ENCODE assay signal across 34 cellular contexts in genomic region chr1:98288494-98288893, GRCh38.
"Had no signal": no experiment of that assay in that cellular context is flagged by ENCODE, and none has a peak within 500 bp of the region (broad histone marks: within the 10 kb centered on the region; RNA-seq: fewer than 3 reads in every experiment).

No MANE protein-coding gene starts in this region.

- H3K9me3 Mint-ChIP-seq: activated T-cell treated with anti-CD3 and anti-CD28 coated beads, Interleukin-2, amount 50 U/mL, for 72 hours; neural crest cell; stimulated activated memory B cell treated with anti-CD40 and anti-IgM and Interleukin-4, amounts not matched to agents 10 μg/mL and 1 μg/mL and 100 μg/mL, for 72 hours; stimulated activated naive CD8-positive, alpha-beta T cell treated with anti-CD3 and anti-CD28 coated beads, Interleukin-15, amount 100 ng/mL, for 72 hours; WTC11 had no signal

- H3K4me3 Mint-ChIP-seq: activated CD8-positive, alpha-beta memory T cell treated with anti-CD3 and anti-CD28 coated beads, Interleukin-2, amount 10 ng/mL, durations not matched to agents 7 days and 5 days; activated CD8-positive, alpha-beta T cell treated with anti-CD3 and anti-CD28 coated beads, Interleukin-2, amount 10 ng/mL, durations not matched to agents 7 days and 5 days; activated T-cell treated with anti-CD3 and anti-CD28 coated beads, Interleukin-2, amount 50 U/mL, for 72 hours; mesothelial cell of epicardium; naive thymus-derived CD4-positive, alpha-beta T cell; neural crest cell; stimulated activated memory B cell treated with anti-CD40 and anti-IgM and Interleukin-4, amounts not matched to agents 10 μg/mL and 1 μg/mL and 100 μg/mL, for 72 hours; stimulated activated naive CD8-positive, alpha-beta T cell treated with anti-CD3 and anti-CD28 coated beads, Interleukin-15, amount 100 ng/mL, for 72 hours; WTC11 had no signal

- H3K36me3 Mint-ChIP-seq: activated CD8-positive, alpha-beta memory T cell treated with anti-CD3 and anti-CD28 coated beads, Interleukin-2, amount 10 ng/mL, durations not matched to agents 7 days and 5 days; activated naive CD4-positive, alpha-beta T cell treated with anti-CD3 and anti-CD28 coated beads, Interleukin-2, amount 50 U/mL, for 72 hours; mesothelial cell of epicardium; naive thymus-derived CD4-positive, alpha-beta T cell; stimulated activated memory B cell treated with anti-CD40 and anti-IgM and Interleukin-4, amounts not matched to agents 10 μg/mL and 1 μg/mL and 100 μg/mL, for 72 hours; WTC11 had no signal

- H3K4me1 ChIP-seq: breast epithelium, esophagus muscularis mucosa, foreskin keratinocyte, pancreas, prostate gland, sigmoid colon, thyroid gland, upper lobe of left lung, vagina had no signal

- H3K36me3 ChIP-seq: breast epithelium, esophagus muscularis mucosa, heart right ventricle, pancreas, prostate gland, sigmoid colon, thyroid gland, upper lobe of left lung, vagina had no signal

- ATAC-seq: activated CD8-positive, alpha-beta memory T cell treated with anti-CD3 and anti-CD28 coated beads, Interleukin-2, amount 10 ng/mL, durations not matched to agents 7 days and 5 days; activated CD8-positive, alpha-beta T cell treated with anti-CD3 and anti-CD28 coated beads, Interleukin-2, amount 10 ng/mL, durations not matched to agents 7 days and 5 days; activated naive CD4-positive, alpha-beta T cell treated with anti-CD3 and anti-CD28 coated beads, Interleukin-2, amount 50 U/mL, for 72 hours; activated T-cell treated with anti-CD3 and anti-CD28 coated beads, Interleukin-2, amount 50 U/mL, for 72 hours; foreskin keratinocyte; heart right ventricle; naive thymus-derived CD4-positive, alpha-beta T cell; pancreas; stimulated activated memory B cell treated with anti-CD40 and anti-IgM and Interleukin-4, amounts not matched to agents 10 μg/mL and 1 μg/mL and 100 μg/mL, for 72 hours; stimulated activated naive CD8-positive, alpha-beta T cell treated with anti-CD3 and anti-CD28 coated beads, Interleukin-15, amount 100 ng/mL, for 72 hours; WTC11 had no signal

- H3K27me3 ChIP-seq: breast epithelium, esophagus muscularis mucosa, foreskin keratinocyte, heart right ventricle, pancreas, sigmoid colon, thyroid gland, upper lobe of left lung, vagina had no signal

- H3K4me1 Mint-ChIP-seq: mesothelial cell of epicardium; neural crest cell; stimulated activated memory B cell treated with anti-CD40 and anti-IgM and Interleukin-4, amounts not matched to agents 10 μg/mL and 1 μg/mL and 100 μg/mL, for 72 hours; stimulated activated naive CD8-positive, alpha-beta T cell treated with anti-CD3 and anti-CD28 coated beads, Interleukin-15, amount 100 ng/mL, for 72 hours; WTC11 had no signal

- H3K27ac ChIP-seq: breast epithelium, esophagus muscularis mucosa, foreskin keratinocyte, heart right ventricle, pancreas, prostate gland, sigmoid colon, thyroid gland, upper lobe of left lung, vagina had no signal

- H3K27ac Mint-ChIP-seq: activated CD8-positive, alpha-beta memory T cell treated with anti-CD3 and anti-CD28 coated beads, Interleukin-2, amount 10 ng/mL, durations not matched to agents 7 days and 5 days; activated CD8-positive, alpha-beta T cell treated with anti-CD3 and anti-CD28 coated beads, Interleukin-2, amount 10 ng/mL, durations not matched to agents 7 days and 5 days; activated naive CD4-positive, alpha-beta T cell treated with anti-CD3 and anti-CD28 coated beads, Interleukin-2, amount 50 U/mL, for 72 hours; activated T-cell treated with anti-CD3 and anti-CD28 coated beads, Interleukin-2, amount 50 U/mL, for 72 hours; mesothelial cell of epicardium; naive thymus-derived CD4-positive, alpha-beta T cell; stimulated activated memory B cell treated with anti-CD40 and anti-IgM and Interleukin-4, amounts not matched to agents 10 μg/mL and 1 μg/mL and 100 μg/mL, for 72 hours; stimulated activated naive CD8-positive, alpha-beta T cell treated with anti-CD3 and anti-CD28 coated beads, Interleukin-15, amount 100 ng/mL, for 72 hours; WTC11 had no signal

- H3K27me3 Mint-ChIP-seq: naive thymus-derived CD4-positive, alpha-beta T cell; stimulated activated memory B cell treated with anti-CD40 and anti-IgM and Interleukin-4, amounts not matched to agents 10 μg/mL and 1 μg/mL and 100 μg/mL, for 72 hours; stimulated activated naive CD8-positive, alpha-beta T cell treated with anti-CD3 and anti-CD28 coated beads, Interleukin-15, amount 100 ng/mL, for 72 hours had no signal

- H3K4me3 ChIP-seq: breast epithelium, esophagus muscularis mucosa, heart right ventricle, pancreas, prostate gland, sigmoid colon, thyroid gland, upper lobe of left lung, vagina had no signal

- DNase-seq: activated CD4-positive, alpha-beta T cell treated with anti-CD3 and anti-CD28 coated beads for 1 hour; activated CD4-positive, alpha-beta T cell treated with anti-CD3 and anti-CD28 coated beads, Interleukin-2, amount 50 U/mL, for 1 hour; activated CD8-positive, alpha-beta memory T cell treated with anti-CD3 and anti-CD28 coated beads, Interleukin-2, amount 10 ng/mL, durations not matched to agents 7 days and 5 days; activated CD8-positive, alpha-beta T cell treated with anti-CD3 and anti-CD28 coated beads, Interleukin-2, amount 10 ng/mL, durations not matched to agents 7 days and 5 days; activated naive CD4-positive, alpha-beta T cell; activated T-cell treated with anti-CD3 and anti-CD28 coated beads for 4 hours; activated T-cell treated with anti-CD3 and anti-CD28 coated beads, Interleukin-2, amount 50 U/mL, for 72 hours; central memory CD4-positive, alpha-beta T cell; dermis blood vessel endothelial cell; effector CD4-positive, alpha-beta T cell; foreskin keratinocyte; heart right ventricle; naive thymus-derived CD4-positive, alpha-beta T cell; nucleus accumbens; pancreas; retina; sigmoid colon; small intestine; stimulated activated CD4-positive, alpha-beta T cell treated with anti-CD3 and anti-CD28 coated beads, Interleukin-1b, Interleukin-23, amount 100 ng/mL, for 48 hours; stimulated activated CD4-positive, alpha-beta T cell treated with anti-CD3 and anti-CD28 coated beads, Interleukin-4, amount 100 ng/mL, for 4 hours; stimulated activated CD8-positive, alpha-beta memory T cell treated with anti-CD3 and anti-CD28 coated beads, Interleukin-4, amount 100 ng/mL, for 48 hours; stimulated activated naive CD8-positive, alpha-beta T cell treated with anti-CD3 and anti-CD28 coated beads, Interleukin-15, amount 100 ng/mL, for 72 hours; T-helper 9 cell; thyroid gland; upper lobe of left lung had no signal

- FAIRE-seq: pancreas had no signal

- H3K9me3 ChIP-seq: breast epithelium, esophagus muscularis mucosa, pancreas, prostate gland, sigmoid colon, thyroid gland, upper lobe of left lung, vagina had no signal
